Comparison of ENCODE assay signal across 8 cellular contexts in the genomic region with DNA sequence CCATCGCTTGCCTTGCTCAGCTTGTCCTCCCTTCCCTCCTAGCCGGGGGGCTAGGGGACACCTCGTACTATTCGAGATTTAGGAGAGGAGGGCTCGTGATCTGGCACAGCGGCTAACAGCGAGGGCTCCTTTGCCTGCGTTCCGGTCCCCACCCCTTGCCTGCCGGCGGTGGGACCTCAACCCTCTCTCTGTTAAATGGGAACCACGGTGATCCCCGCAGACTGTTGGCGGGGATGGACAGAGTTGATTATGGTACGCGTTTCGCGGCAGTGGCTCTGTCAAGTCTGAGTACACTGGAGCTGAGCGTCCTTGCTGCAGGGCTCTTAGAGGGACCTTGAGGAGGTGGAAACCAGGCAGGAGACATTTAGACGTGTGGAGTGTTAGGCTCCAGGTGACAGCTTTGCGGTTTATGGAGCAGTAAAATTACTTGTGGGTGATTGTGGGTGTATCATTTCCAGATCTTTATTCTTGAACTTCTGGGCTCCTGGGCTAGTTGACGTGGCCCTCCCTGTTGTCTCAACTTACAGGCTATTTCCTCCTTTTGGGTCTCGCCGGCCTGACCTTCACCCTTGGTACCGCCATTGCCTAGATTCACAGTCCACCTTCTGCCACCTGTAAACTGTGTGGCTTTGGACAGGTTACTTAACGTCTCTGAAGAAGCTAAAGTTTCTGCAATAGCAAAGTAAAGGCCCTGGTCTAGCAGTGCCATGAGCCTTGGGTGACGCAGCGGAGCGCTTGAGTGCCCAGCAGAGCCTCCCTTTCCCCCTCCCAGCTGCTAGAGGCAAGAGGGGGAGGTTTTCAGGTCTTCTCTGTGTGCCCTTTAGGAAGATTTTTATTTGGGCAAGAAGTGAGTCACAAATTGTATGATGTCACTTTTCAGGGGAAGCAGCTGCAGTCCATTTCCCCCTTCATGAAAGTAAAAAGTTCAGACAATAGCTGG. TPM values are rescaled to one million over a fixed set of nuclear protein-coding genes. Genes with fewer than 3 reads are reported as not detected.
DNase-seq lines count a peak whose midpoint lies in the region; ATAC-seq, FAIRE-seq and TF ChIP-seq lines count a peak whose summit lies in the region.

No MANE protein-coding gene starts in this region.

- peaks cover 30% of the 10 kb centered on the region for H3K4me1 ChIP-seq in CD4-positive, alpha-beta memory T cell (ENCODE audit: insufficient read depth, low read length)
- H3K4me1 ChIP-seq in SJSA1 (replicated peaks) (peaks cover 11% of the 10 kb centered on the region), ascending aorta (peaks cover 0 to 4% of the 10 kb centered on the region in 2 donors)

- DNase-seq in CD4-positive, alpha-beta memory T cell = peak in 4 of 5 donors; percentile 7 to 47 (median 12)
- peak; percentile 67 to 68 for DNase-seq in SJSA1 (ENCODE audit: low read depth in 1 of 2, low spot score in 2 of 2)
- DNase-seq in ascending aorta (ENCODE audit: low spot score in 2 of 2) = peak; percentile 18 to 70
- peak; percentile 29 for DNase-seq in hepatic stellate cell (ENCODE audit: low spot score)
- peak; percentile 87 for DNase-seq in renal cortical epithelial cell (ENCODE audit: low read depth)
- no peak for DNase-seq in HTR-8/SVneo (ENCODE audit: insufficient read length, low spot score)

- peak overlapping the region; percentile 69 to 85 for H3K4me3 ChIP-seq in CD4-positive, alpha-beta memory T cell (ENCODE audit: low read length in 2 of 2)
- peak overlapping the region; percentile 83 for H3K4me3 ChIP-seq in SJSA1
- peak overlapping the region; percentile 74 to 94 for H3K4me3 ChIP-seq in ascending aorta

- peak overlapping the region; percentile 69 for H3K27ac ChIP-seq in CD4-positive, alpha-beta memory T cell (ENCODE audit: low read depth, low read length)
- peak overlapping the region; percentile 90 for H3K27ac ChIP-seq in SJSA1
- H3K27ac ChIP-seq in ascending aorta = peak overlapping the region; percentile 86 to 96

- CTCF ChIA-PET in CD4-positive, alpha-beta memory T cell (lab: Charles Lee; ENCODE audit: partially characterized antibody) = interaction anchor here (0.7 to 1.6 kb wide), 7 partner anchors 8 to 93 kb away, joined by 3 to 5 read pairs (median 3); no protein-coding TSS in a partner anchor

- H3K9me3 Mint-ChIP-seq in CD4-positive, alpha-beta memory T cell = peaks cover 0 to 13% (median 5%) of the 10 kb centered on the region in 8 donors

- TF ChIP-seq CTCF in ascending aorta (IDR thresholded peaks at IDR 0.05) = no peak

- H3K4me3 Mint-ChIP-seq in CD4-positive, alpha-beta memory T cell = peak overlapping the region; percentile 93 to 98 (median 96)

- peak; percentile 20 for ATAC-seq in GM19395 (IDR thresholded peaks at IDR 0.05; ENCODE audit: unreplicated experiment)
- peak; percentile 13 for ATAC-seq in HG03442 (IDR thresholded peaks at IDR 0.05; ENCODE audit: unreplicated experiment)

- no peaks in the 10 kb centered on the region for H3K27me3 ChIP-seq in CD4-positive, alpha-beta memory T cell (ENCODE audit: insufficient read depth, low read length)
- no peaks in the 10 kb centered on the region for H3K27me3 ChIP-seq in SJSA1 (replicated peaks)
- H3K27me3 ChIP-seq in ascending aorta = no peaks in the 10 kb centered on the region

- H3K4me1 Mint-ChIP-seq in CD4-positive, alpha-beta memory T cell = peaks cover 38 to 59% (median 44%) of the 10 kb centered on the region in 4 donors

- intact Hi-C loops in CD4-positive, alpha-beta memory T cell (cut with micrococcal nuclease) = no loop called here
- intact Hi-C loops in ascending aorta (cut with DNase I) = no loop called here

- H3K36me3 Mint-ChIP-seq in CD4-positive, alpha-beta memory T cell = peaks cover 22 to 36% of the 10 kb centered on the region in 2 donors

- H3K27me3 Mint-ChIP-seq in CD4-positive, alpha-beta memory T cell = no peaks in the 10 kb centered on the region

- H3K27ac Mint-ChIP-seq in CD4-positive, alpha-beta memory T cell = peak overlapping the region; percentile 91 to 98 (median 96)

- no peaks in the 10 kb centered on the region for H3K36me3 ChIP-seq in CD4-positive, alpha-beta memory T cell (ENCODE audit: insufficient read depth, low read length)
- H3K36me3 ChIP-seq in SJSA1 (peaks cover 19% of the 10 kb centered on the region), ascending aorta (no peaks in the 10 kb centered on the region)

- H3K9me3 ChIP-seq in CD4-positive, alpha-beta memory T cell (ENCODE audit: control insufficient read depth in 1 of 2, low read length in 2 of 2) = no peaks in the 10 kb centered on the region
- H3K9me3 ChIP-seq in SJSA1 (replicated peaks) (no peaks in the 10 kb centered on the region), ascending aorta (peaks cover 0 to 6% of the 10 kb centered on the region in 2 donors)

- POLR2A ChIA-PET in CD4-positive, alpha-beta memory T cell (lab: Charles Lee; ENCODE audit: partially characterized antibody) = interaction anchor here (0.7 to 2.4 kb wide), 7 partner anchors 8 to 1233 kb away, joined by 3 to 11 read pairs (median 6); a partner anchor contains a TSS

- no peak for FAIRE-seq in HTR-8/SVneo (lab: Jason Lieb, UNC)

RNA-seq across cellular contexts. Expression of a gene that starts 0.7 kb away (rescaled TPM):
- total RNA-seq in CD4-positive, alpha-beta memory T cell = 10 to 100 TPM; 18.2 to 23.1 TPM
- polyA plus RNA-seq in CD4-positive, alpha-beta memory T cell = 10 to 100 TPM; 16.4 to 22.7 TPM
- 68.8 and 78.5 TPM in 2 replicates for total RNA-seq in SJSA1 (2014; rRNA removed; shearing (Covaris generic))
- total RNA-seq in ascending aorta (27.2 TPM), renal cortical epithelial cell (41.2 and 48.6 TPM in 2 replicates)

RNA-seq across cellular contexts. Expression of a gene that starts 16.6 kb away (rescaled TPM):
- not detected for total RNA-seq in CD4-positive, alpha-beta memory T cell
- not detected for polyA plus RNA-seq in CD4-positive, alpha-beta memory T cell
- not detected in 2 replicates for total RNA-seq in SJSA1 (2014; rRNA removed; shearing (Covaris generic))
- not detected for total RNA-seq in ascending aorta
- under 0.01 TPM in 1 of 2 replicates, not detected in the other for total RNA-seq in renal cortical epithelial cell
